In genomic region chr17:42617956-42618431, GRCh38 we compare ENCODE assay signal across 10 cellular contexts. TPM values are rescaled to one million over a fixed set of nuclear protein-coding genes. Genes with fewer than 3 reads are reported as not detected.
DNase-seq lines count a peak whose midpoint lies in the region; ATAC-seq and TF ChIP-seq lines count a peak whose summit lies in the region.
"Had no signal": no experiment of that assay in that cellular context is flagged by ENCODE, and none has a peak within 500 bp of the region (broad histone marks: within the 10 kb centered on the region; RNA-seq: fewer than 3 reads in every experiment).

No MANE protein-coding gene starts in this region.

- no peak overlapping the region for H3K4me3 Mint-ChIP-seq in chondrocyte (ENCODE audit: unreplicated experiment)
- H3K4me3 Mint-ChIP-seq: activated naive CD8-positive, alpha-beta T cell; stimulated activated naive CD8-positive, alpha-beta T cell treated with anti-CD3 and anti-CD28 coated beads, Interleukin-15, Interleukin-2, amounts not matched to agents 100 ng/mL and 50 ng/mL, for 24 hours had no signal

- peaks cover 19% of the 10 kb centered on the region for H3K36me3 Mint-ChIP-seq in chondrocyte (ENCODE audit: low read depth)

- peaks cover 0 to 13% (median 0%) of the 10 kb centered on the region in 4 donors for H3K4me1 ChIP-seq in Peyer's patch

- no peak for TF ChIP-seq POLR2A in Peyer's patch (IDR thresholded peaks at IDR 0.05)

- peaks cover 9% of the 10 kb centered on the region for H3K4me1 Mint-ChIP-seq in chondrocyte (ENCODE audit: low read depth)

- intact Hi-C loops in Right ventricle myocardium superior (cut with DNase I), result no loop called here

- H3K27ac Mint-ChIP-seq in chondrocyte (ENCODE audit: unreplicated experiment), result no peak overlapping the region
- H3K27ac Mint-ChIP-seq: activated naive CD8-positive, alpha-beta T cell; stimulated activated naive CD8-positive, alpha-beta T cell treated with anti-CD3 and anti-CD28 coated beads, Interleukin-15, Interleukin-2, amounts not matched to agents 100 ng/mL and 50 ng/mL, for 24 hours had no signal

- peaks cover 0 to 29% (median 0%) of the 10 kb centered on the region in 3 donors for H3K36me3 ChIP-seq in Peyer's patch

- H3K4me3 ChIP-seq in GM08714 (ENCODE audit: low read length), result peak overlapping the region; percentile 41; the same call in 1 of the 2 replicates
- H3K4me3 ChIP-seq in Peyer's patch, result no peak overlapping the region

- H3K27me3 Mint-ChIP-seq in chondrocyte (ENCODE audit: low read depth), result no peaks in the 10 kb centered on the region
- H3K27me3 Mint-ChIP-seq: activated naive CD8-positive, alpha-beta T cell; stimulated activated naive CD8-positive, alpha-beta T cell treated with anti-CD3 and anti-CD28 coated beads, Interleukin-15, Interleukin-2, amounts not matched to agents 100 ng/mL and 50 ng/mL, for 24 hours had no signal

- no peaks in the 10 kb centered on the region for H3K27me3 ChIP-seq in Peyer's patch

- TF ChIP-seq CTCF in Peyer's patch (IDR thresholded peaks at IDR 0.05) (no peak), chondrocyte (IDR thresholded peaks at IDR 0.05) (no peak)

- H3K9me3 Mint-ChIP-seq in chondrocyte (ENCODE audit: low read depth), result no peaks in the 10 kb centered on the region
- H3K9me3 Mint-ChIP-seq: stimulated activated naive CD8-positive, alpha-beta T cell treated with anti-CD3 and anti-CD28 coated beads, Interleukin-15, Interleukin-2, amounts not matched to agents 100 ng/mL and 50 ng/mL, for 24 hours had no signal

- DNase-seq in LHCN-M2 (ENCODE audit: low read depth), result peak; percentile 42
- DNase-seq in Right ventricle myocardium superior, result no peak
- no peak for DNase-seq in Peyer's patch
- DNase-seq in chondrocyte (ENCODE audit: low spot score), result no peak
- DNase-seq in activated T-cell treated with anti-CD3 and anti-CD28 coated beads for 4 hours, result no peak
- no peak for DNase-seq in activated effector memory CD4-positive, alpha-beta T cell treated with Interleukin-2 at 50 U/mL for 16 hours

- ATAC-seq in GM19463 (IDR thresholded peaks at IDR 0.05; ENCODE audit: unreplicated experiment) (peak; percentile 29), Right ventricle myocardium superior (ENCODE audit: poor library complexity) (peak; percentile 32)

- no peaks in the 10 kb centered on the region for H3K9me3 ChIP-seq in Peyer's patch

- H3K27ac ChIP-seq in Peyer's patch, result peak overlapping the region in 1 of 4 donors; percentile 2

RNA-seq across cellular contexts. Expression of gene TUBG1, which starts 8.5 kb away (rescaled TPM):
- total RNA-seq in LHCN-M2 (2014; rRNA removed) (144 and 154 TPM in 2 replicates), Right ventricle myocardium superior (49.1 TPM), Peyer's patch (10 to 100 TPM; 19.8 to 64.4 (median 37.9) TPM), chondrocyte (41.1 to 70.4 TPM (median 41.6 TPM) in 3 replicates)
- 148 TPM for polyA plus RNA-seq in LHCN-M2 (2012)

RNA-seq across cellular contexts. Expression of gene RETREG3, which starts 8.8 kb away (rescaled TPM):
- total RNA-seq in LHCN-M2 (2014; rRNA removed) (33.2 and 35.5 TPM in 2 replicates), Right ventricle myocardium superior (21.4 TPM), Peyer's patch (10 to 100 TPM; 31.4 to 66.6 (median 55.8) TPM), chondrocyte (50.4 to 62.9 TPM (median 61.8 TPM) in 3 replicates)
- 14.0 TPM for polyA plus RNA-seq in LHCN-M2 (2012)

RNA-seq across cellular contexts. Expression of gene PSMC3IP, which starts 40.5 kb away (rescaled TPM):
- 23.2 and 32.4 TPM in 2 replicates for total RNA-seq in LHCN-M2 (2014; rRNA removed)
- 20.1 TPM for polyA plus RNA-seq in LHCN-M2 (2012)
- total RNA-seq in Right ventricle myocardium superior, result 2.3 TPM
- 1 to 10 TPM in 2 of 4 donors, not detected in 2; 1.2 to 1.5 TPM for total RNA-seq in Peyer's patch
- 4.9 to 13.0 TPM (median 6.1 TPM) in 3 replicates for total RNA-seq in chondrocyte

RNA-seq across cellular contexts. Expression of gene TUBG2, which starts 41.1 kb away (rescaled TPM):
- total RNA-seq in LHCN-M2 (2014; rRNA removed), result 30.7 and 35.4 TPM in 2 replicates
- 30.3 TPM for polyA plus RNA-seq in LHCN-M2 (2012)
- 12.4 TPM for total RNA-seq in Right ventricle myocardium superior
- total RNA-seq in Peyer's patch, result 10 to 100 TPM in 3 of 4 donors, 1 to 10 TPM in 1; 5.6 to 79.2 (median 16.6) TPM
- total RNA-seq in chondrocyte, result 26.2 to 36.5 TPM (median 29.2 TPM) in 3 replicates

RNA-seq across cellular contexts. Expression of gene MLX, which starts 51.1 kb away (rescaled TPM):
- 43.5 and 50.9 TPM in 2 replicates for total RNA-seq in LHCN-M2 (2014; rRNA removed)
- polyA plus RNA-seq in LHCN-M2 (2012), result 50.3 TPM
- total RNA-seq in Right ventricle myocardium superior, result 69.1 TPM
- total RNA-seq in Peyer's patch, result 100 to 1,000 TPM in 3 of 4 donors, 10 to 100 TPM in 1; 65.2 to 180 (median 133) TPM
- 30.1 to 37.0 TPM (median 30.3 TPM) in 3 replicates for total RNA-seq in chondrocyte
